In the genomic region with DNA sequence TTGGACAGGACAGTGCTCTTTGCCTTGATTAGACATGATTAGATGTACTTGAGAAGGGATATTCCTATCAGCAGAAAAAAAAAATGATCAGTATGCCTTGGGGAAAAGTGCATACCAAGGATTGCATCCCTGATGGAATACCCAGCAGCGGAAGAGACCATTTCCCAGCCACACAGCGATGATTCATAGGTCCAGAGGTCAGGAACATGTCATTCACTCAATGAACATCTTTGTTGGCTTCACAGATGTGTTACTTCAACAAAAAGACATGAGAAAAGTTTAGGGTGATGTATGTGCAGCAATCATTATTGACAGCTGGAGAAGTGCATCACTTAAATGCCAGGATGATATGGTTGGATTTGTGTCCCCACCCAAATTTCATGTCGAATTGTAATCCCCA, we compare ENCODE assay signal across 13 cellular contexts.
A peak's percentile ranks its signal among the peaks of the same experiment; 100 is the strongest.
DNase-seq lines count a peak whose midpoint lies in the region; ATAC-seq and TF ChIP-seq lines count a peak whose summit lies in the region.
"Had no signal": no experiment of that assay in that cellular context is flagged by ENCODE, and none has a peak within 500 bp of the region (broad histone marks: within the 10 kb centered on the region; RNA-seq: fewer than 3 reads in every experiment).

No MANE protein-coding gene starts in this region.

- CTCF ChIA-PET in activated naive CD4-positive, alpha-beta T cell treated with anti-CD3 and anti-CD28 coated beads, Interleukin-2, amount 10 ng/mL, durations not matched to agents 7 days and 5 days (lab: Charles Lee) = no interaction called here

- H3K27me3 Mint-ChIP-seq in activated naive CD4-positive, alpha-beta T cell treated with anti-CD3 and anti-CD28 coated beads, Interleukin-2, amount 10 ng/mL, durations not matched to agents 7 days and 5 days = no peaks in the 10 kb centered on the region

- no peak overlapping the region for H3K27ac Mint-ChIP-seq in activated naive CD4-positive, alpha-beta T cell treated with anti-CD3 and anti-CD28 coated beads, Interleukin-2, amount 10 ng/mL, durations not matched to agents 7 days and 5 days
- H3K27ac Mint-ChIP-seq: natural killer cell treated with Interleukin-12 subunit alpha and Interleukin-12 subunit beta and Interleukin-15 and Interleukin-18, amount 100 ng/mL, for 72 hours had no signal

- TF ChIP-seq CTCF in fibroblast of pulmonary artery (IDR thresholded peaks at IDR 0.05; ENCODE audit: low read length, missing control alignments) = no peak

- no peaks in the 10 kb centered on the region for H3K4me1 Mint-ChIP-seq in activated naive CD4-positive, alpha-beta T cell treated with anti-CD3 and anti-CD28 coated beads, Interleukin-2, amount 10 ng/mL, durations not matched to agents 7 days and 5 days

- no peak for ATAC-seq in HG02885 (IDR thresholded peaks at IDR 0.05; ENCODE audit: poor library complexity, unreplicated experiment)
- ATAC-seq: lower lobe of right lung; natural killer cell treated with Interleukin-12 subunit alpha and Interleukin-12 subunit beta and Interleukin-15 and Interleukin-18, amount 100 ng/mL, for 72 hours had no signal

- H3K36me3 Mint-ChIP-seq in activated naive CD4-positive, alpha-beta T cell treated with anti-CD3 and anti-CD28 coated beads, Interleukin-2, amount 10 ng/mL, durations not matched to agents 7 days and 5 days = no peaks in the 10 kb centered on the region
- H3K36me3 Mint-ChIP-seq: natural killer cell treated with Interleukin-12 subunit alpha and Interleukin-12 subunit beta and Interleukin-15 and Interleukin-18, amount 100 ng/mL, for 72 hours had no signal

- H3K9me3 Mint-ChIP-seq in activated naive CD4-positive, alpha-beta T cell treated with anti-CD3 and anti-CD28 coated beads, Interleukin-2, amount 10 ng/mL, durations not matched to agents 7 days and 5 days = no peaks in the 10 kb centered on the region
- H3K9me3 Mint-ChIP-seq: natural killer cell treated with Interleukin-12 subunit alpha and Interleukin-12 subunit beta and Interleukin-15 and Interleukin-18, amount 100 ng/mL, for 72 hours had no signal

- H3K4me3 ChIP-seq in fibroblast of pulmonary artery (replicated peaks; ENCODE audit: low read depth, low read length) = no peak overlapping the region
- H3K4me3 ChIP-seq: lower lobe of right lung, SJCRH30 had no signal

- no peak overlapping the region for H3K4me3 Mint-ChIP-seq in activated naive CD4-positive, alpha-beta T cell treated with anti-CD3 and anti-CD28 coated beads, Interleukin-2, amount 10 ng/mL, durations not matched to agents 7 days and 5 days
- H3K4me3 Mint-ChIP-seq: natural killer cell treated with Interleukin-12 subunit alpha and Interleukin-12 subunit beta and Interleukin-15 and Interleukin-18, amount 100 ng/mL, for 72 hours had no signal

- DNase-seq in HPDE6-E6E7 (ENCODE audit: extremely low spot score) (peak; percentile 8), SW480 (ENCODE audit: low spot score) (peak; percentile 56), fibroblast of pulmonary artery (ENCODE audit: low read depth) (peak; percentile 13), smooth muscle cell of the brain vasculature (ENCODE audit: low read depth, low spot score) (peak; percentile 10), SK-N-DZ (ENCODE audit: low spot score) (no peak)
- DNase-seq in activated naive CD4-positive, alpha-beta T cell treated with anti-CD3 and anti-CD28 coated beads, Interleukin-2, amount 10 ng/mL, durations not matched to agents 7 days and 5 days = no peak
- DNase-seq: activated CD8-positive, alpha-beta memory T cell treated with anti-CD3 and anti-CD28 coated beads for 24 hours; activated gamma-delta T cell; caudate nucleus; lower lobe of right lung; SJCRH30 had no signal

Comparison
In these comparisons a context has a peak if more than half of its experiments do, and no peak if none do; other contexts are left out.
1. DNase-seq: peak in HPDE6-E6E7 (single experiment), SW480 (single experiment), fibroblast of pulmonary artery (single experiment) and smooth muscle cell of the brain vasculature (single experiment); none in activated naive CD4-positive, alpha-beta T cell treated with anti-CD3 and anti-CD28 coated beads, Interleukin-2, amount 10 ng/mL, durations not matched to agents 7 days and 5 days (single experiment) and SK-N-DZ (single experiment).